8 cellular contexts compared by ENCODE assay signal in the genomic region with DNA sequence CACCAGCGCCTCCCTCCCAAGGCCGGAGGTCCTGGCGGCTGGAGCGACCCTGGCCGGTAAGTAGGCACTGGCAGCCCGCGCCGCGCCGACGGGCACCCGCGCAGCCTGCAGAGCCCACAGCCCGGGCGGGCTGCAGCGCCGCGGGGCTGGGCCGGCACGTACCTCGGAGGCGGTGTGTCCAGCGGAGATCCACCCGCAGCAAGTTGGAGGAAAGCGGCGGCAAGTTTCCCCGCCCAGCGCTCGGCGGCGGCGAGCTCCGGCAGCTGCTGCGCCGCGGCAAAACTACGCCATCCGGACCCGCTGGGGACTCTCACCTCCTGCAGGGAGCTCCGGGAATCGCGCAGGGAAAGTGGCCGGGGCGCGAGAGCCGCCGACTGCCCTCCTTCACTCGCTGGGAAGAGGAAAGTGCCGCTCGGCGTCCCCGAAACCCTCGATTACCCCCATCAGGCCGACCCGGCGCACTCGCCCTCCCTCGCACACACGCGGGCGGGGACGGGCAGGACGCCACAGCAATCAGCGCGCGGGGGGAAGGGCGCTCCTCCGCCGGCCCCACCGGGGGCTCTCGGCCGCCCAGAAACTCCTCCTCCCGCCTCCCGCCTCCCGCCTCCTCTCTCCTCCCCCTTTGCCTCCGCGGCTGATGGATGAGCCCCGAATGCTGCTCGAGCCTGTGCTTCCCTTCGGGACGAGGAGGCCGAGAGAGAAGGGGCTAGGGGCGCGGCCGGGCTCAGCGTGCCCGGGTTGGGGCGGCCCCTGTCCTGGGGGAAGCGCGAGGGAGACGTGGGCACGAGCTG. TPM values are rescaled to one million over a fixed set of nuclear protein-coding genes. Genes with fewer than 3 reads are reported as not detected.
A peak's percentile ranks its signal among the peaks of the same experiment; 100 is the strongest.
DNase-seq lines count a peak whose midpoint lies in the region; TF ChIP-seq lines count a peak whose summit lies in the region.

A gene (minus strand): TSS at position 436 of the 791 bp plus-strand sequence. CDS start 24,620 bp downstream, outside the sequence.

- H3K4me3 Mint-ChIP-seq in HFFc6 = peak within 1 kb of the TSS; percentile 95

- POLR2A ChIA-PET in GM10248 (lab: Yijun Ruan, JAX) = interaction anchor here (1.1 kb wide), 1 partner anchor 10 kb away, joined by 3 read pairs; no protein-coding TSS in a partner anchor

- H3K27me3 Mint-ChIP-seq in HFFc6 (ENCODE audit: insufficient read depth) = peaks cover 1% of the 10 kb centered on the region

- H3K36me3 Mint-ChIP-seq in HFFc6 (ENCODE audit: low read depth) = no peaks in the 10 kb centered on the region

- DNase-seq in GM10248 (ENCODE audit: extremely low spot score) (peak; percentile 84), HFFc6 (peak; percentile 87), NCI-H1105 (lab: John Stamatoyannopoulos, UW) (peak; percentile 89), T-helper 9 cell (peak; percentile 70), astrocyte of the hippocampus (ENCODE audit: low read depth, low spot score) (peak; percentile 92), hypothalamus (lab: John Stamatoyannopoulos, UW) (peak; percentile 11 to 93 (median 80)), retinal pigment epithelial cell (ENCODE audit: low read depth) (peak; percentile 53), Karpas-422 (no peak)

- peak; percentile 47 for TF ChIP-seq CTCF in GM10248 (IDR thresholded peaks at IDR 0.05; ENCODE audit: control extremely low read depth, extremely low read depth, low read depth, missing control alignments)
- peak; percentile 75 for TF ChIP-seq CTCF in HFFc6 (IDR thresholded peaks at IDR 0.05)
- TF ChIP-seq CTCF in retinal pigment epithelial cell (conservative IDR thresholded peaks at IDR 0.05; ENCODE audit: low read depth, low read length) = peak; percentile 54

- CTCF ChIA-PET in GM10248 (lab: Yijun Ruan, JAX) = interaction anchor here (0.6 to 4.8 kb wide), 16 partner anchors 10 to 385 kb away, joined by 3 to 70 read pairs (median 3); no protein-coding TSS in a partner anchor

- H3K36me3 ChIP-seq in Karpas-422 (ENCODE audit: insufficient read depth, low read length) = no peaks in the 10 kb centered on the region

- H3K4me1 ChIP-seq in Karpas-422 (ENCODE audit: low read length) = no peaks in the 10 kb centered on the region

- no peak within 1 kb of the TSS for H3K9ac ChIP-seq in Karpas-422 (ENCODE audit: low read length)

- H3K4me3 ChIP-seq in retinal pigment epithelial cell (ENCODE audit: low read length) = peak within 1 kb of the TSS; percentile 71
- H3K4me3 ChIP-seq in Karpas-422 (ENCODE audit: low read length) = no peak within 1 kb of the TSS

- no peak within 1 kb of the TSS for H3K27ac ChIP-seq in Karpas-422 (ENCODE audit: low read length)

- no peaks in the 10 kb centered on the region for H3K9me3 Mint-ChIP-seq in HFFc6

- no peaks in the 10 kb centered on the region for H3K79me2 ChIP-seq in Karpas-422 (ENCODE audit: low read length)

- no peak within 1 kb of the TSS for H2AFZ ChIP-seq in Karpas-422 (ENCODE audit: low read length)

- peaks cover 37% of the 10 kb centered on the region for H3K4me1 Mint-ChIP-seq in HFFc6 (ENCODE audit: low read depth)

- no peaks in the 10 kb centered on the region for H3K27me3 ChIP-seq in Karpas-422 (ENCODE audit: low read length)

- H3K9me3 ChIP-seq in Karpas-422 (ENCODE audit: low read length) = no peaks in the 10 kb centered on the region

- H3K27ac Mint-ChIP-seq in HFFc6 = peak within 1 kb of the TSS; percentile 83

- H3K4me2 ChIP-seq in Karpas-422 (ENCODE audit: low read depth, low read length, poor library complexity, severe bottlenecking) = no peak within 1 kb of the TSS

- H3K9me2 ChIP-seq in Karpas-422 (replicated peaks; ENCODE audit: insufficient read depth, low read length) = no peaks in the 10 kb centered on the region

- no peaks in the 10 kb centered on the region for H4K20me1 ChIP-seq in Karpas-422 (ENCODE audit: insufficient read depth, low read depth, low read length)

RNA-seq across cellular contexts. Expression of the gene that starts here (rescaled TPM):
- total RNA-seq in HFFc6 (2021; fragmentation: NEBNext Ultra II Directional; extraction: Animal tissue kit (Norgen Biotek cat#: 25700)) = 10 to 100 TPM in 4 of 6 experiments, 1 to 10 TPM in 2; 5.8 to 21.1 (median 19.0) TPM
- total RNA-seq in Karpas-422 (2014; rRNA removed; shearing (Covaris generic); ENCODE audit: low replicate concordance) = not detected in 2 replicates
